In genomic region chr10:70272925-70273316, GRCh38 we compare ENCODE assay signal across 1 cellular context.
A peak's percentile ranks its signal among the peaks of the same experiment; 100 is the strongest.
TF ChIP-seq lines count a peak whose summit lies in the region.

No MANE protein-coding gene starts in this region.

TF ChIP-seq in GM12878, 131 proteins besides CTCF, POLR2A, EP300 and RAD21 (continued from another document):
- TF ChIP-seq E2F8 (IDR thresholded peaks at IDR 0.05; ENCODE audit: low read depth, partially characterized antibody) (no peak), ATF7 (IDR thresholded peaks at IDR 0.05; ENCODE audit: low read depth) (peak; percentile 98), ESRRA (IDR thresholded peaks at IDR 0.05; ENCODE audit: low read length) (no peak), MLLT1 (IDR thresholded peaks at IDR 0.05) (no peak), MAX (IDR thresholded peaks at IDR 0.05; ENCODE audit: low read depth, low read length) (no peak), KAT2A (conservative IDR thresholded peaks at IDR 0.05; ENCODE audit: control insufficient read depth, low read depth, low read length) (no peak), IKZF2 (IDR thresholded peaks at IDR 0.05) (peak; percentile 89 to 90), RAD51 (IDR thresholded peaks at IDR 0.05) (no peak), ZNF274 (IDR thresholded peaks at IDR 0.05; ENCODE audit: insufficient read depth, insufficient read length) (no peak), ZNF24 (IDR thresholded peaks at IDR 0.05) (no peak), PAX8 (IDR thresholded peaks at IDR 0.05) (no peak), NR2F1 (conservative IDR thresholded peaks at IDR 0.05) (peak; percentile 67), HDAC2 (IDR thresholded peaks at IDR 0.05) (no peak), JUNB (IDR thresholded peaks at IDR 0.05) (peak; percentile 93), HCFC1 (IDR thresholded peaks at IDR 0.05; ENCODE audit: low read length) (no peak), ETV6 (conservative IDR thresholded peaks at IDR 0.05 in 1 of 2, IDR thresholded peaks at IDR 0.05 in 1 of 2; ENCODE audit: borderline replicate concordance in 1 of 2, low read depth in 1 of 2) (peak in 1 of 2 experiments; percentile 30; a peak in 1 of 4 replicates), RUNX3 (IDR thresholded peaks at IDR 0.05; ENCODE audit: low read length) (peak; percentile 45), SRF (IDR thresholded peaks at IDR 0.05; ENCODE audit: low read depth in 2 of 2, low read length in 2 of 2) (no peak), CBX5 (IDR thresholded peaks at IDR 0.05; ENCODE audit: low read depth) (no peak), ZNF687 (IDR thresholded peaks at IDR 0.05) (peak; percentile 60; the same call in 1 of the 2 replicates), RELB (IDR thresholded peaks at IDR 0.05; ENCODE audit: low read depth) (peak; percentile 77), NFIC (IDR thresholded peaks at IDR 0.05; ENCODE audit: low read depth, low read length) (peak; percentile 58; the same call in 1 of the 2 replicates), IRF4 (IDR thresholded peaks at IDR 0.05; ENCODE audit: low read depth, low read length) (peak; percentile 80), IRF5 (IDR thresholded peaks at IDR 0.05; ENCODE audit: borderline replicate concordance) (no peak), ASH2L (IDR thresholded peaks at IDR 0.05; ENCODE audit: borderline replicate concordance, low read depth) (no peak), PKNOX1 (IDR thresholded peaks at IDR 0.05) (peak; percentile 82), BMI1 (IDR thresholded peaks at IDR 0.05; ENCODE audit: borderline replicate concordance) (no peak), SREBF2 (IDR thresholded peaks at IDR 0.05; ENCODE audit: low read length) (no peak), TCF7 (IDR thresholded peaks at IDR 0.05; ENCODE audit: borderline replicate concordance) (no peak), RELA (IDR thresholded peaks at IDR 0.05; ENCODE audit: borderline replicate concordance, partially characterized antibody) (no peak), BHLHE40 (IDR thresholded peaks at IDR 0.05; ENCODE audit: borderline replicate concordance in 1 of 2, low read depth in 2 of 2, low read length in 1 of 2) (peak; percentile 82 to 84), POU2F2 (IDR thresholded peaks at IDR 0.05; ENCODE audit: borderline replicate concordance, low read depth, low read length) (no peak), FOXM1 (IDR thresholded peaks at IDR 0.05; ENCODE audit: low read depth, low read length) (peak; percentile 33; the same call in 1 of the 2 replicates), PAX5 (IDR thresholded peaks at IDR 0.05; ENCODE audit: borderline replicate concordance, low read depth, low read length) (no peak), CHD4 (IDR thresholded peaks at IDR 0.05) (no peak), TARDBP (IDR thresholded peaks at IDR 0.05; ENCODE audit: borderline replicate concordance) (no peak), SKIL (IDR thresholded peaks at IDR 0.05; ENCODE audit: low read depth, poor library complexity, severe bottlenecking) (peak; percentile 47), NFYA (IDR thresholded peaks at IDR 0.05; ENCODE audit: borderline replicate concordance, low read depth, low read length) (no peak), JUND (IDR thresholded peaks at IDR 0.05; ENCODE audit: low read depth, low read length) (0 out of 2 replicates have a peak, but pooled peaks have one; percentile 37)
TF ChIP-seq in GM12878: peak in this region for 26.
